1 cellular context compared by ENCODE assay signal in the genomic region with DNA sequence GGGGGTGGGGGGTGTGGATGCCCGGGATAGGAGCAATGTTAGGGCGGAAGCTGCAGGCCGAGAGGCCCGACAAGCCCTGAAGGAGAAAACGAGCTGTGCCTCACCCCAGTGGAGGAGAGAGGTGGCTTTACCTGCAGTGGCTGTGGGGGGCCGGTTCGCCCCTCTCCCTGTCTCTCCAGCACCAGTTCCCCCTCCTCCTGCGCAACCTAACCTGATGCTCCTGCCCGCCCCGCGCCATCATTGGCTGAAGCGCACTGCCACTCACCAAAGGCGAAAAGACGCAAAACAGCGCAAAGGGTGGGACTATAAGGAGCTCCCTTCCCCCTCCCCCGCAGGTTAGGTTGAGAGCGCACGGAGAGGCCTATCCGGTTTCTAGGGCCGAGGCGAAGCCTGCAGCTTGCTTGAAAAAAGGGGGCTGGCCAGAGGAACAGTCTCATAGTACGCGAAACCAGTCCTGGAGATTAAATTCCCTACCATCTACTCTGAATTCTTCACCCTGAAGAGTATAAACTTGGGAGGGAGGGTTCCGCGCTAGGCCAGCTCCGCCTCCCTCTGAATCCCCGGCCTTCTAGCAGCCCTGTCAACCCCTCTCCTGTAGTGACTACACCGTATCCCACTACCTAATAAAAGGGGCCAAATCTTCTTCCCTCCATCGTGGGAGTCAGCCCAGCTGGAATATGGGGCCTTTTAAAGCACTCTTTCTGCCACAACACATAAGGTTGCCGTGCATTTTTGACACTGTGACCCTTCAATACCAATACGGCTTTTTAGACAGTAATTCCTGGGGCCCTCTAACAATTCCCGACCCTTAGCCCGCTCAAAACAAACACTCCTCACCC.
TF ChIP-seq lines count a peak whose summit lies in the region.

No MANE protein-coding gene starts in this region.

TF ChIP-seq in K562, 482 proteins besides CTCF, POLR2A, EP300 and RAD21 (continued from another document and continues in another):
- TF ChIP-seq, protein P1, sequence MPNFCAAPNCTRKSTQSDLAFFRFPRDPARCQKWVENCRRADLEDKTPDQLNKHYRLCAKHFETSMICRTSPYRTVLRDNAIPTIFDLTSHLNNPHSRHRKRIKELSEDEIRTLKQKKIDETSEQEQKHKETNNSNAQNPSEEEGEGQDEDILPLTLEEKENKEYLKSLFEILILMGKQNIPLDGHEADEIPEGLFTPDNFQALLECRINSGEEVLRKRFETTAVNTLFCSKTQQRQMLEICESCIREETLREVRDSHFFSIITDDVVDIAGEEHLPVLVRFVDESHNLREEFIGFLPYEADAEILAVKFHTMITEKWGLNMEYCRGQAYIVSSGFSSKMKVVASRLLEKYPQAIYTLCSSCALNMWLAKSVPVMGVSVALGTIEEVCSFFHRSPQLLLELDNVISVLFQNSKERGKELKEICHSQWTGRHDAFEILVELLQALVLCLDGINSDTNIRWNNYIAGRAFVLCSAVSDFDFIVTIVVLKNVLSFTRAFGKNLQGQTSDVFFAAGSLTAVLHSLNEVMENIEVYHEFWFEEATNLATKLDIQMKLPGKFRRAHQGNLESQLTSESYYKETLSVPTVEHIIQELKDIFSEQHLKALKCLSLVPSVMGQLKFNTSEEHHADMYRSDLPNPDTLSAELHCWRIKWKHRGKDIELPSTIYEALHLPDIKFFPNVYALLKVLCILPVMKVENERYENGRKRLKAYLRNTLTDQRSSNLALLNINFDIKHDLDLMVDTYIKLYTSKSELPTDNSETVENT (CRISPR knock-in tag; IDR thresholded peaks at IDR 0.05), result no peak
- TF ChIP-seq ZC3H11A (IDR thresholded peaks at IDR 0.05; ENCODE audit: low read depth, low read length) (no peak), CREB1 (IDR thresholded peaks at IDR 0.05) (peak; percentile 45; the same call in 1 of the 2 replicates), CREB1 (CRISPR knock-in tag; IDR thresholded peaks at IDR 0.05) (peak; percentile 74), ATF2 (CRISPR knock-in tag; IDR thresholded peaks at IDR 0.05) (no peak), POLR2AphosphoS2 (IDR thresholded peaks at IDR 0.05; ENCODE audit: low read length) (peak; percentile 97), SP2 (IDR thresholded peaks at IDR 0.05; ENCODE audit: extremely low read depth, low read depth, low read length, poor library complexity, severe bottlenecking) (peak; percentile 87), BRD4 (IDR thresholded peaks at IDR 0.05) (peak; percentile 68; the same call in 1 of the 2 replicates), KLF16 (IDR thresholded peaks at IDR 0.05) (no peak), ZNF707 (CRISPR knock-in tag; conservative IDR thresholded peaks at IDR 0.05) (no peak), HMG20B (CRISPR knock-in tag; IDR thresholded peaks at IDR 0.05) (no peak), MITF (IDR thresholded peaks at IDR 0.05) (no peak), ZBTB17 (CRISPR knock-in tag; IDR thresholded peaks at IDR 0.05) (no peak), ETV1 (tag; conservative IDR thresholded peaks at IDR 0.05; ENCODE audit: low read depth) (0 out of 2 replicates have a peak, but pooled peaks have one; percentile 45), DPF2 (IDR thresholded peaks at IDR 0.05) (no peak; the same call in 1 of the 2 replicates), XRCC3 (IDR thresholded peaks at IDR 0.05) (no peak), SREBF2 (CRISPR knock-in tag; IDR thresholded peaks at IDR 0.05) (no peak), ZNF133 (CRISPR knock-in tag; IDR thresholded peaks at IDR 0.05) (no peak), CHAMP1 (IDR thresholded peaks at IDR 0.05) (no peak), KDM5B (IDR thresholded peaks at IDR 0.05; ENCODE audit: insufficient replicate concordance, low read depth, low read length) (peak; percentile 35), SMAD2 (IDR thresholded peaks at IDR 0.05; ENCODE audit: low read depth, low read length) (no peak), BDP1 (IDR thresholded peaks at IDR 0.05; ENCODE audit: insufficient read depth, insufficient read length) (no peak), ZNF507 (tag; conservative IDR thresholded peaks at IDR 0.05) (no peak), BHLHE40 (IDR thresholded peaks at IDR 0.05; ENCODE audit: low read length) (no peak), DACH1 (IDR thresholded peaks at IDR 0.05; ENCODE audit: partially characterized antibody) (no peak), ZNF24 (IDR thresholded peaks at IDR 0.05) (no peak), NUFIP1 (IDR thresholded peaks at IDR 0.05; ENCODE audit: partially characterized antibody) (no peak), CREBBP (IDR thresholded peaks at IDR 0.05; ENCODE audit: low read depth, low read length) (no peak), ZSCAN29 (IDR thresholded peaks at IDR 0.05) (0 out of 2 replicates have a peak, but pooled peaks have one; percentile 13), ZHX1 (conservative IDR thresholded peaks at IDR 0.05; ENCODE audit: low read length) (no peak), ZNF695 (CRISPR knock-in tag; IDR thresholded peaks at IDR 0.05) (no peak), ZNF134 (CRISPR knock-in tag; conservative IDR thresholded peaks at IDR 0.05) (no peak), ID3 (CRISPR knock-in tag; IDR thresholded peaks at IDR 0.05) (no peak), ID3 (tag; IDR thresholded peaks at IDR 0.05) (no peak), HMGN3 (IDR thresholded peaks at IDR 0.05; ENCODE audit: borderline replicate concordance, extremely low read depth, insufficient read length, low read depth, low read length) (no peak), BRF1 (IDR thresholded peaks at IDR 0.05; ENCODE audit: borderline replicate concordance, extremely low read depth, insufficient read length) (no peak), ZNF175 (CRISPR knock-in tag; IDR thresholded peaks at IDR 0.05; ENCODE audit: low read depth) (no peak), PREB (CRISPR knock-in tag; IDR thresholded peaks at IDR 0.05) (no peak)
- TF ChIP-seq, protein P2, sequence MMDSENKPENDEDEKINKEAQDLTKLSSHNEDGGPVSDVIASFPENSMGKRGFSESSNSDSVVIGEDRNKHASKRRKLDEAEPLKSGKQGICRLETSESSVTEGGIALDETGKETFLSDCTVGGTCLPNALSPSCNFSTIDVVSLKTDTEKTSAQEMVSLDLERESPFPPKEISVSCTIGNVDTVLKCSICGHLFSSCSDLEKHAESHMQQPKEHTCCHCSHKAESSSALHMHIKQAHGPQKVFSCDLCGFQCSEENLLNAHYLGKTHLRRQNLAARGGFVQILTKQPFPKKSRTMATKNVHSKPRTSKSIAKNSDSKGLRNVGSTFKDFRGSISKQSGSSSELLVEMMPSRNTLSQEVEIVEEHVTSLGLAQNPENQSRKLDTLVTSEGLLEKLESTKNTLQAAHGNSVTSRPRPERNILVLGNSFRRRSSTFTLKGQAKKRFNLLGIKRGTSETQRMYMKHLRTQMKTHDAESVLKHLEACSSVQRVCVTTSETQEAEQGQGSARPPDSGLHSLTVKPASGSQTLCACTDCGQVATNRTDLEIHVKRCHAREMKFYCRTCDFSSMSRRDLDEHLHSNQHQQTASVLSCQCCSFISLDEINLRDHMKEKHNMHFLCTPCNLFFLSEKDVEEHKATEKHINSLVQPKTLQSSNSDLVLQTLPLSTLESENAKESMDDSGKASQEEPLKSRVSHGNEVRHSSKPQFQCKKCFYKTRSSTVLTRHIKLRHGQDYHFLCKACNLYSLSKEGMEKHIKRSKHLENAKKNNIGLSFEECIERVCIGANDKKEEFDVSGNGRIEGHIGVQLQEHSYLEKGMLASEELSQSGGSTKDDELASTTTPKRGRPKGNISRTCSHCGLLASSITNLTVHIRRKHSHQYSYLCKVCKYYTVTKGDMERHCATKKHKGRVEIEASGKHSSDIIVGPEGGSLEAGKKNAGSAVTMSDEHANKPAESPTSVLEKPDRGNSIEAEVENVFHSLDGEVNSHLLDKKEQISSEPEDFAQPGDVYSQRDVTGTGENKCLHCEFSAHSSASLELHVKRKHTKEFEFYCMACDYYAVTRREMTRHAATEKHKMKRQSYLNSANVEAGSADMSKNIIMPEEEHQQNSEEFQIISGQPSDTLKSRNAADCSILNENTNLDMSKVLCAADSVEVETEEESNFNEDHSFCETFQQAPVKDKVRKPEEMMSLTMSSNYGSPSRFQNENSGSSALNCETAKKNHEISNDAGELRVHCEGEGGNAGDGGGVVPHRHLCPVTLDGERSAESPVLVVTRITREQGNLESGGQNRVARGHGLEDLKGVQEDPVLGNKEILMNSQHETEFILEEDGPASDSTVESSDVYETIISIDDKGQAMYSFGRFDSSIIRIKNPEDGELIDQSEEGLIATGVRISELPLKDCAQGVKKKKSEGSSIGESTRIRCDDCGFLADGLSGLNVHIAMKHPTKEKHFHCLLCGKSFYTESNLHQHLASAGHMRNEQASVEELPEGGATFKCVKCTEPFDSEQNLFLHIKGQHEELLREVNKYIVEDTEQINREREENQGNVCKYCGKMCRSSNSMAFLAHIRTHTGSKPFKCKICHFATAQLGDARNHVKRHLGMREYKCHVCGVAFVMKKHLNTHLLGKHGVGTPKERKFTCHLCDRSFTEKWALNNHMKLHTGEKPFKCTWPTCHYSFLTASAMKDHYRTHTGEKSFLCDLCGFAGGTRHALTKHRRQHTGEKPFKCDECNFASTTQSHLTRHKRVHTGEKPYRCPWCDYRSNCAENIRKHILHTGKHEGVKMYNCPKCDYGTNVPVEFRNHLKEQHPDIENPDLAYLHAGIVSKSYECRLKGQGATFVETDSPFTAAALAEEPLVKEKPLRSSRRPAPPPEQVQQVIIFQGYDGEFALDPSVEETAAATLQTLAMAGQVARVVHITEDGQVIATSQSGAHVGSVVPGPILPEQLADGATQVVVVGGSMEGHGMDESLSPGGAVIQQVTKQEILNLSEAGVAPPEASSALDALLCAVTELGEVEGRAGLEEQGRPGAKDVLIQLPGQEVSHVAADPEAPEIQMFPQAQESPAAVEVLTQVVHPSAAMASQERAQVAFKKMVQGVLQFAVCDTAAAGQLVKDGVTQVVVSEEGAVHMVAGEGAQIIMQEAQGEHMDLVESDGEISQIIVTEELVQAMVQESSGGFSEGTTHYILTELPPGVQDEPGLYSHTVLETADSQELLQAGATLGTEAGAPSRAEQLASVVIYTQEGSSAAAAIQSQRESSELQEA (IDR thresholded peaks at IDR 0.05; ENCODE audit: low read depth), result no peak
